Comparison of ENCODE assay signal across 13 cellular contexts in genomic region chr9:123225995-123226394, GRCh38. TPM values are rescaled to one million over a fixed set of nuclear protein-coding genes. Genes with fewer than 3 reads are reported as not detected.
DNase-seq lines count a peak whose midpoint lies in the region; ATAC-seq, FAIRE-seq and TF ChIP-seq lines count a peak whose summit lies in the region.
"Had no signal": no experiment of that assay in that cellular context is flagged by ENCODE, and none has a peak within 500 bp of the region (broad histone marks: within the 10 kb centered on the region; RNA-seq: fewer than 3 reads in every experiment).

No MANE protein-coding gene starts in this region.

- no peaks in the 10 kb centered on the region for H3K79me2 ChIP-seq in keratinocyte (ENCODE audit: control insufficient read depth, insufficient read depth, low read length)

- peaks cover 31% of the 10 kb centered on the region for H3K4me1 Mint-ChIP-seq in activated T-cell treated with anti-CD3 and anti-CD28 coated beads, Interleukin-2, amount 50 U/mL, for 72 hours (ENCODE audit: low read depth)

- no peak overlapping the region for H4K8ac ChIP-seq in IMR-90 (ENCODE audit: low read depth in 2 of 2, low read length in 2 of 2)

- H3K27me3 Mint-ChIP-seq in activated T-cell treated with anti-CD3 and anti-CD28 coated beads, Interleukin-2, amount 50 U/mL, for 72 hours (ENCODE audit: low read depth) = no peaks in the 10 kb centered on the region

- H3K4me2 ChIP-seq in IMR-90 (ENCODE audit: low read depth, low read length) (no peak overlapping the region), keratinocyte (ENCODE audit: control insufficient read depth, extremely low read depth, insufficient read depth, low read depth, low read length) (no peak overlapping the region)

- no peak overlapping the region for H3K4ac ChIP-seq in IMR-90 (ENCODE audit: low read depth, low read length)

- H2AK5ac ChIP-seq in IMR-90 (ENCODE audit: low read depth, low read length) = no peak overlapping the region

- POLR2A ChIA-PET in IMR-90 (lab: Charles Lee; ENCODE audit: unreplicated experiment) = no interaction called here

- H4K91ac ChIP-seq in IMR-90 (ENCODE audit: insufficient read depth, low read depth, low read length) = no peak overlapping the region

- no peak for TF ChIP-seq RAD21 in IMR-90 (IDR thresholded peaks at IDR 0.05; ENCODE audit: low read length)

- no peaks in the 10 kb centered on the region for H3K9me3 ChIP-seq in IMR-90 (ENCODE audit: control insufficient read depth, insufficient read depth, low read length)
- no peaks in the 10 kb centered on the region for H3K9me3 ChIP-seq in keratinocyte (ENCODE audit: control insufficient read depth, low read depth, low read length)
- no peaks in the 10 kb centered on the region for H3K9me3 ChIP-seq in right atrium auricular region
- H3K9me3 ChIP-seq: ovary, Peyer's patch had no signal

- H3K23ac ChIP-seq in IMR-90 (ENCODE audit: low read depth, low read length) = no peak overlapping the region

- H3K14ac ChIP-seq in IMR-90 (replicated peaks; ENCODE audit: low read depth, low read length) = no peak overlapping the region

- no peak overlapping the region for H3K56ac ChIP-seq in IMR-90 (ENCODE audit: extremely low read depth, insufficient read depth, low read length)

- H3K9me3 Mint-ChIP-seq in activated T-cell treated with anti-CD3 and anti-CD28 coated beads, Interleukin-2, amount 50 U/mL, for 72 hours = no peaks in the 10 kb centered on the region

- H4K5ac ChIP-seq in IMR-90 (ENCODE audit: low read depth, low read length) = no peak overlapping the region

- H2BK20ac ChIP-seq in IMR-90 (ENCODE audit: low read depth, low read length) = no peak overlapping the region

- no peak overlapping the region for H2AK9ac ChIP-seq in IMR-90 (replicated peaks; ENCODE audit: low read depth, low read length, poor library complexity)

- H3K27me3 ChIP-seq in IMR-90 (ENCODE audit: control insufficient read depth, insufficient read depth, low read length) = no peaks in the 10 kb centered on the region
- no peaks in the 10 kb centered on the region for H3K27me3 ChIP-seq in keratinocyte (ENCODE audit: control insufficient read depth, extremely low read depth, insufficient read depth, low read length)
- no peaks in the 10 kb centered on the region for H3K27me3 ChIP-seq in right atrium auricular region
- H3K27me3 ChIP-seq: brain microvascular endothelial cell, ovary, Peyer's patch had no signal

- H3K36me3 Mint-ChIP-seq in activated T-cell treated with anti-CD3 and anti-CD28 coated beads, Interleukin-2, amount 50 U/mL, for 72 hours (ENCODE audit: insufficient read depth in 2 of 2) = peaks cover 0 to 2% of the 10 kb centered on the region in 2 donors

- DNase-seq in activated CD4-positive, CD25-positive, alpha-beta regulatory T cell treated with anti-CD3 and anti-CD28 coated beads, Interleukin-2, amount 50 U/mL, for 72 hours = no peak
- DNase-seq in IMR-90 (peak; percentile 58), keratinocyte (ENCODE audit: low read depth, low spot score) (peak; percentile 5), NCI-H187 treated with DMSO at 0.1 percent for 48 hours (lab: John Stamatoyannopoulos, UW) (no peak), NCI-H2196 treated with DMSO at 0.1 percent for 48 hours (lab: John Stamatoyannopoulos, UW; ENCODE audit: unreplicated experiment) (no peak), right atrium auricular region (ENCODE audit: low spot score) (no peak)
- DNase-seq in activated T-cell treated with anti-CD3 and anti-CD28 coated beads, Interleukin-2, amount 50 U/mL, for 72 hours = peak in 1 of 2 donors; percentile 12
- DNase-seq: NCI-H446 treated with DMSO at 0.1 percent for 48 hours, ovary had no signal

- peak; percentile 56 to 70 for ATAC-seq in activated CD4-positive, CD25-positive, alpha-beta regulatory T cell treated with anti-CD3 and anti-CD28 coated beads, Interleukin-2, amount 50 U/mL, for 24 hours
- ATAC-seq in IMR-90 (ENCODE audit: low read depth) = no peak
- ATAC-seq in activated T-cell treated with anti-CD3 and anti-CD28 coated beads, Interleukin-2, amount 50 U/mL, for 72 hours (replicated peaks in 1 of 2) = peak; percentile 71 to 73

- TF ChIP-seq CTCF in IMR-90 (conservative IDR thresholded peaks at IDR 0.05; ENCODE audit: low read depth, low read length) (no peak), keratinocyte (optimal IDR thresholded peaks at IDR 0.05 in 1 of 3, IDR thresholded peaks at IDR 0.05 in 1 of 3, conservative IDR thresholded peaks at IDR 0.05 in 1 of 3; ENCODE audit: extremely low read depth in 1 of 3, insufficient read depth in 2 of 3, low read length in 3 of 3) (no peak), right atrium auricular region (IDR thresholded peaks at IDR 0.05) (no peak)

- no peak overlapping the region for H2BK5ac ChIP-seq in IMR-90 (ENCODE audit: low read depth, low read length, poor library complexity, severe bottlenecking)

- no peak overlapping the region for H3K18ac ChIP-seq in IMR-90 (ENCODE audit: low read depth, low read length)

- no peaks in the 10 kb centered on the region for H3K79me1 ChIP-seq in IMR-90 (ENCODE audit: low read depth in 1 of 2, low read length in 2 of 2)

- BruUV-seq in IMR-90 (replicated peaks; lab: Mats Ljungman, UMichigan) = no TSS peak

- H3K4me3 ChIP-seq in IMR-90 (ENCODE audit: insufficient read depth, low read depth, low read length) (no peak overlapping the region), keratinocyte (ENCODE audit: control insufficient read depth in 2 of 3, extremely low read depth in 1 of 3, insufficient read depth in 2 of 3, low read depth in 1 of 3, low read length in 3 of 3) (no peak overlapping the region), right atrium auricular region (no peak overlapping the region)
- H3K4me3 ChIP-seq: ovary, Peyer's patch had no signal

- FAIRE-seq in keratinocyte (lab: Jason Lieb, UNC) = no peak
- FAIRE-seq: A204.1 had no signal

- H3K27ac ChIP-seq in IMR-90 (ENCODE audit: insufficient read depth, low read length) = no peak overlapping the region
- H3K27ac ChIP-seq in keratinocyte (ENCODE audit: control insufficient read depth, insufficient read depth, low read length) = no peak overlapping the region
- no peak overlapping the region for H3K27ac ChIP-seq in right atrium auricular region
- H3K27ac ChIP-seq: brain microvascular endothelial cell, ovary had no signal

- H2AFZ ChIP-seq in IMR-90 (replicated peaks; ENCODE audit: low read length, poor library complexity) = no peak overlapping the region
- H2AFZ ChIP-seq in keratinocyte (ENCODE audit: control insufficient read depth, low read length) = no peak overlapping the region

- no peaks in the 10 kb centered on the region for H3K36me3 ChIP-seq in IMR-90 (ENCODE audit: control insufficient read depth, insufficient read depth, low read length)
- H3K36me3 ChIP-seq in keratinocyte (ENCODE audit: control insufficient read depth in 2 of 2, extremely low read depth in 1 of 2, insufficient read depth in 2 of 2, low read length in 2 of 2) = no peaks in the 10 kb centered on the region
- no peaks in the 10 kb centered on the region for H3K36me3 ChIP-seq in right atrium auricular region
- H3K36me3 ChIP-seq: brain microvascular endothelial cell, ovary, Peyer's patch had no signal

- intact Hi-C loops in IMR-90 (cut with micrococcal nuclease) = loop anchor here (1.0 kb wide), 2 partner anchors 124 to 144 kb away; no protein-coding TSS in a partner anchor

- no peak overlapping the region for H2BK15ac ChIP-seq in IMR-90 (ENCODE audit: low read depth, low read length)

- H4K20me1 ChIP-seq in IMR-90 (ENCODE audit: insufficient read depth, low read length) = no peaks in the 10 kb centered on the region
- no peaks in the 10 kb centered on the region for H4K20me1 ChIP-seq in keratinocyte (ENCODE audit: control insufficient read depth, extremely low read depth, insufficient read depth, low read length)

- no peaks in the 10 kb centered on the region for H3K9me1 ChIP-seq in IMR-90 (ENCODE audit: insufficient read depth, low read length)
- no peaks in the 10 kb centered on the region for H3K9me1 ChIP-seq in keratinocyte (ENCODE audit: control insufficient read depth, extremely low read depth, insufficient read depth, low read length)

- H3K4me3 Mint-ChIP-seq in activated T-cell treated with anti-CD3 and anti-CD28 coated beads, Interleukin-2, amount 50 U/mL, for 72 hours = peak overlapping the region; percentile 65 to 78

- CTCF ChIA-PET in IMR-90 (lab: Yijun Ruan, JAX) = interaction anchor here (0.9 to 1.6 kb wide), 7 partner anchors 8 to 332 kb away, joined by 3 to 8 read pairs (median 5); no protein-coding TSS in a partner anchor

- H3K9ac ChIP-seq in IMR-90 (ENCODE audit: low read depth, low read length) (no peak overlapping the region), keratinocyte (ENCODE audit: control insufficient read depth, extremely low read depth, insufficient read depth, low read length) (no peak overlapping the region)

- in situ Hi-C loops in IMR-90 (cut with MboI; ENCODE audit: low sequenced_read_pairs) = no loop called here

- no peak overlapping the region for H2BK120ac ChIP-seq in IMR-90 (ENCODE audit: low read depth, low read length)

- WGBS in IMR-90 (ENCODE audit: extremely low coverage in 2 of 2, insufficient read length in 1 of 2), 2 experiments = no CpG with 5 or more reads among the region's 4 CpGs

- no peak for TF ChIP-seq POLR2A in IMR-90 (IDR thresholded peaks at IDR 0.05; ENCODE audit: low read depth, low read length)

- H3K27ac Mint-ChIP-seq in activated T-cell treated with anti-CD3 and anti-CD28 coated beads, Interleukin-2, amount 50 U/mL, for 72 hours = peak overlapping the region; percentile 75

- dilution Hi-C loops in IMR-90 (cut with HindIII; ENCODE audit: low sequenced_read_pairs, unreplicated experiment) = no loop called here
- dilution Hi-C loops in keratinocyte (cut with MboI; ENCODE audit: extremely low pct_ligation_motif_present, low sequenced_read_pairs) = no loop called here

- H3K4me1 ChIP-seq in IMR-90 (ENCODE audit: control insufficient read depth, insufficient read depth, low read length) = no peaks in the 10 kb centered on the region
- H3K4me1 ChIP-seq in keratinocyte (ENCODE audit: control insufficient read depth, extremely low read depth, insufficient read depth, low read length) = peaks cover 11% of the 10 kb centered on the region
- no peaks in the 10 kb centered on the region for H3K4me1 ChIP-seq in right atrium auricular region
- H3K4me1 ChIP-seq: Peyer's patch had no signal

RNA-seq across cellular contexts. Expression of gene STRBP, which starts 42.4 kb away (rescaled TPM):
- total RNA-seq in IMR-90 (2012; rRNA removed) = 2.5 and 3.9 TPM in 2 replicates
- polyA plus RNA-seq in IMR-90 (2012; rRNA removed) = 1.6 and 2.1 TPM in 2 replicates
- 0.33 and 0.57 TPM in 2 replicates for polyA plus RNA-seq in IMR-90 (2012; cell fraction: cytosol; rRNA removed)
- polyA plus RNA-seq in IMR-90 (2012; cell fraction: nucleus; rRNA removed; ENCODE audit: low replicate concordance) = 0.13 and 1.5 TPM in 2 replicates
- 10 to 100 TPM; 25.5 to 28.7 TPM for total RNA-seq in activated T-cell treated with anti-CD3 and anti-CD28 coated beads, Interleukin-2, amount 50 U/mL, for 72 hours
- polyA plus RNA-seq in keratinocyte = 7.4 to 11.3 TPM (median 7.5 TPM) in 3 replicates
- polyA plus RNA-seq in keratinocyte (2011; ENCODE audit: low read depth) = 36.2 TPM
- polyA plus RNA-seq in keratinocyte (2011; cell fraction: cytosol; rRNA removed) = 7.3 and 12.9 TPM in 2 replicates
- polyA plus RNA-seq in keratinocyte (2011; cell fraction: nucleus; rRNA removed) = 8.1 and 8.5 TPM in 2 replicates
- 9.7 and 14.2 TPM in 2 replicates for polyA plus RNA-seq in keratinocyte (2012; ENCODE audit: low replicate concordance)
- 5.8 to 7.6 TPM (median 6.9 TPM) in 3 replicates for polyA minus RNA-seq in keratinocyte
- polyA minus RNA-seq in keratinocyte (2011; cell fraction: cytosol; rRNA and poly(A)+ RNA removed) = 11.1 TPM
- polyA minus RNA-seq in keratinocyte (2011; cell fraction: nucleus; rRNA and poly(A)+ RNA removed) = 4.6 and 5.7 TPM in 2 replicates
- 10 to 100 TPM; 10.0 to 12.6 TPM for total RNA-seq in right atrium auricular region

Comparison
In these comparisons a context has a peak if more than half of its experiments do, and no peak if none do; other contexts are left out.
1. DNase-seq: peak in IMR-90 (single experiment) and keratinocyte (single experiment); none in activated CD4-positive, CD25-positive, alpha-beta regulatory T cell treated with anti-CD3 and anti-CD28 coated beads, Interleukin-2, amount 50 U/mL, for 72 hours (single experiment), NCI-H187 treated with DMSO at 0.1 percent for 48 hours (single experiment), NCI-H2196 treated with DMSO at 0.1 percent for 48 hours (single experiment) and right atrium auricular region (single experiment).